In genomic region chr1:202291961-202292712, GRCh38 we compare ENCODE assay signal across 8 cellular contexts. TPM values are rescaled to one million over a fixed set of nuclear protein-coding genes. Genes with fewer than 3 reads are reported as not detected.
DNase-seq lines count a peak whose midpoint lies in the region; ATAC-seq and TF ChIP-seq lines count a peak whose summit lies in the region.

No MANE protein-coding gene starts in this region.

- peaks cover 17% of the 10 kb centered on the region for H3K4me1 Mint-ChIP-seq in osteocyte (ENCODE audit: unreplicated experiment)

- no peaks in the 10 kb centered on the region for H3K79me2 ChIP-seq in mammary epithelial cell (ENCODE audit: insufficient read depth, low read length)

- H3K27ac Mint-ChIP-seq in osteocyte (ENCODE audit: unreplicated experiment) = no peak overlapping the region

- dilution Hi-C loops in mammary epithelial cell (cut with HindIII; ENCODE audit: low sequenced_read_pairs) = no loop called here

- TF ChIP-seq EP300 in transverse colon (IDR thresholded peaks at IDR 0.05; ENCODE audit: low read depth) = no peak

- TF ChIP-seq CTCF in mammary epithelial cell (conservative IDR thresholded peaks at IDR 0.05 in 1 of 2, IDR thresholded peaks at IDR 0.05 in 1 of 2; ENCODE audit: extremely low read depth in 1 of 2, insufficient read depth in 1 of 2, low read depth in 1 of 2, low read length in 2 of 2) (no peak), left lung (IDR thresholded peaks at IDR 0.05) (no peak), transverse colon (IDR thresholded peaks at IDR 0.05) (no peak), osteocyte (IDR thresholded peaks at IDR 0.05) (no peak)

- peak; percentile 81 for DNase-seq in D341Med (ENCODE audit: low spot score)
- peak; percentile 65 for DNase-seq in NCI-H2029 (lab: John Stamatoyannopoulos, UW)
- peak; percentile 82 for DNase-seq in mammary epithelial cell
- DNase-seq in left lung = no peak
- DNase-seq in transverse colon = no peak
- DNase-seq in SK-N-DZ (ENCODE audit: low spot score) = no peak
- DNase-seq in osteocyte (ENCODE audit: extremely low spot score, unreplicated experiment) = no peak

- H3K9ac ChIP-seq in mammary epithelial cell (ENCODE audit: insufficient read depth, low read length) = no peak overlapping the region

- BruUV-seq in mammary epithelial cell (replicated peaks; lab: Mats Ljungman, UMichigan) = no TSS peak

- H3K27ac ChIP-seq in mammary epithelial cell (ENCODE audit: insufficient read depth, low read depth, low read length) (no peak overlapping the region), left lung (no peak overlapping the region), transverse colon (no peak overlapping the region)

- no peaks in the 10 kb centered on the region for H3K36me3 Mint-ChIP-seq in osteocyte (ENCODE audit: unreplicated experiment)

- H4K20me1 ChIP-seq in mammary epithelial cell (ENCODE audit: insufficient read depth, low read length) = no peaks in the 10 kb centered on the region

- CTCF ChIA-PET in mammary epithelial cell (lab: Charles Lee; ENCODE audit: low non-redundant PET) = no interaction called here

- intact Hi-C loops in mammary epithelial cell (cut with micrococcal nuclease) = no loop called here
- intact Hi-C loops in left lung (cut with DNase I) = no loop called here
- intact Hi-C loops in transverse colon (cut with DNase I; ENCODE audit: low total_unique reads) = no loop called here

- 60% methylated on average over 5 of the region's 5 CpGs for WGBS in mammary epithelial cell (ENCODE audit: low coverage, missing lambda C conversion rate)
- WGBS in transverse colon (ENCODE audit: low coverage in 1 of 2), 2 donors = 82 to 90% methylated on average over 4 to 5 of the region's 5 CpGs

- ATAC-seq in left lung (peak; percentile 61), GM21723 (IDR thresholded peaks at IDR 0.05; ENCODE audit: unreplicated experiment) (no peak)

- no peaks in the 10 kb centered on the region for H3K36me3 ChIP-seq in mammary epithelial cell (ENCODE audit: insufficient read depth, low read length)
- no peaks in the 10 kb centered on the region for H3K36me3 ChIP-seq in left lung
- H3K36me3 ChIP-seq in transverse colon = no peaks in the 10 kb centered on the region

- in situ Hi-C loops in mammary epithelial cell (cut with MboI; ENCODE audit: low sequenced_read_pairs in 2 of 2) (no loop called here), transverse colon (cut with MboI; ENCODE audit: low pct_ligation_motif_present in 1 of 4, low pct_unique_long_range_greater_than_20kb in 1 of 4, low sequenced_read_pairs in 3 of 4) (no loop called here)

- H3K4me2 ChIP-seq in mammary epithelial cell (ENCODE audit: insufficient read depth, low read depth, low read length) = no peak overlapping the region

- no peaks in the 10 kb centered on the region for H3K27me3 ChIP-seq in mammary epithelial cell (ENCODE audit: insufficient read depth, low read length)
- H3K27me3 ChIP-seq in left lung = no peaks in the 10 kb centered on the region
- no peaks in the 10 kb centered on the region for H3K27me3 ChIP-seq in transverse colon

- TF ChIP-seq POLR2A in transverse colon (IDR thresholded peaks at IDR 0.05) = no peak

- no peak overlapping the region for H2AFZ ChIP-seq in mammary epithelial cell (ENCODE audit: low read depth, low read length)

- H3K27me3 Mint-ChIP-seq in osteocyte (ENCODE audit: unreplicated experiment) = peaks cover 2% of the 10 kb centered on the region

- H3K4me1 ChIP-seq in mammary epithelial cell (ENCODE audit: insufficient read depth, low read length) (peaks cover 23% of the 10 kb centered on the region), left lung (no peaks in the 10 kb centered on the region), transverse colon (no peaks in the 10 kb centered on the region)

- no peak overlapping the region for H3K4me3 ChIP-seq in mammary epithelial cell (replicated peaks in 1 of 3; ENCODE audit: insufficient read depth in 1 of 3, low read depth in 2 of 3, low read length in 3 of 3)
- H3K4me3 ChIP-seq in left lung = no peak overlapping the region
- no peak overlapping the region for H3K4me3 ChIP-seq in transverse colon

- H3K9me3 Mint-ChIP-seq in osteocyte (ENCODE audit: unreplicated experiment) = peaks cover 6% of the 10 kb centered on the region

- H3K9me3 ChIP-seq in mammary epithelial cell (replicated peaks; ENCODE audit: insufficient read depth, low read length) (no peaks in the 10 kb centered on the region), left lung (no peaks in the 10 kb centered on the region), transverse colon (no peaks in the 10 kb centered on the region)

- no peak overlapping the region for H3K4me3 Mint-ChIP-seq in osteocyte (ENCODE audit: unreplicated experiment)

RNA-seq across cellular contexts. Expression of gene UBE2T, which starts 49.6 kb away (rescaled TPM):
- total RNA-seq in mammary epithelial cell = 10 to 100 TPM; 11.0 to 34.7 TPM
- polyA plus RNA-seq in mammary epithelial cell = 89.1 TPM
- polyA minus RNA-seq in mammary epithelial cell = 17.7 TPM
- 10 to 100 TPM; 10.9 to 11.9 TPM for total RNA-seq in left lung
- 1 to 10 TPM in 3 of 4 donors, not detected in 1; 4.4 to 6.8 (median 4.8) TPM for total RNA-seq in transverse colon
- polyA plus RNA-seq in SK-N-DZ (2014; cell fraction: cytosol; rRNA removed) = 320 and 321 TPM in 2 replicates
- polyA plus RNA-seq in SK-N-DZ (2014; cell fraction: nucleus; rRNA removed) = 287 and 302 TPM in 2 replicates
- 7.2 and 7.9 TPM in 2 replicates for total RNA-seq in osteocyte

RNA-seq across cellular contexts. Expression of gene PPP1R12B, which starts 56.4 kb away (rescaled TPM):
- total RNA-seq in mammary epithelial cell (10 to 100 TPM; 13.5 to 42.0 TPM), left lung (10 to 100 TPM; 41.6 to 45.9 TPM), transverse colon (100 to 1,000 TPM in 3 of 4 donors, 10 to 100 TPM in 1; 92.7 to 254 (median 137) TPM), osteocyte (13.2 and 14.6 TPM in 2 replicates)
- polyA plus RNA-seq in mammary epithelial cell = 5.0 TPM
- 15.6 TPM for polyA minus RNA-seq in mammary epithelial cell
- 6.7 and 9.7 TPM in 2 replicates for polyA plus RNA-seq in SK-N-DZ (2014; cell fraction: cytosol; rRNA removed)
- 4.5 and 8.5 TPM in 2 replicates for polyA plus RNA-seq in SK-N-DZ (2014; cell fraction: nucleus; rRNA removed)

Comparison
In these comparisons a context has a peak if more than half of its experiments do, and no peak if none do; other contexts are left out.
1. DNase-seq: peak in D341Med (single experiment), NCI-H2029 (single experiment) and mammary epithelial cell (single experiment); none in left lung (0 of 2), transverse colon (single experiment), SK-N-DZ (single experiment) and osteocyte (single experiment).